19 cellular contexts compared by ENCODE assay signal in the genomic region with DNA sequence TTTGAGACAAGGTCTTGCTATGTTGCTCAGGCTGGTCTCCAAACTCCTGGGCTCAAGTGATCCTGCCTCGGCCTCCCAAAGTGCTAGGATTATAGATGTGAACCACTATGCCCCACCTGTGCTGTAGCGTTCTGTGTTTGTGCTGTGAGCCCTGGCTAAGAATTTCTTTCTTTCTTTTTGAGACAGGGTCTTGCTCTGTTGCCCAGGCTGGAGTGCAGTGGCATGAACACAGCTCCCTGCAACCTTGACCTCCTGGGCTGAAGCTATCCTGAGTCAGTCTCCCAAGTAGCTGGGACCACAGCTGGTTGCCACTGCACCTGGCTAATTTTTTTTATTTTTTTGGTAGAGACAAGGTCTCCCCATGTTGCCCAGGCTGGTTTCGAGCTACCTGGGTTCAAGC. TPM values are rescaled to one million over a fixed set of nuclear protein-coding genes. Genes with fewer than 3 reads are reported as not detected.
"Had no signal": no experiment of that assay in that cellular context is flagged by ENCODE, and none has a peak within 500 bp of the region (broad histone marks: within the 10 kb centered on the region; RNA-seq: fewer than 3 reads in every experiment).

No MANE protein-coding gene starts in this region.

- ATAC-seq: activated T-helper 17 cell treated with anti-CD3 and anti-CD28 coated beads, Interleukin-2, amount 50 U/mL, for 72 hours had no signal

- DNase-seq: activated CD4-positive, alpha-beta T cell treated with anti-CD3 and anti-CD28 coated beads, Interleukin-2, amount 10 ng/mL, durations not matched to agents 7 days and 5 days; activated naive CD4-positive, alpha-beta T cell treated with anti-CD3 and anti-CD28 coated beads, Interleukin-2, amount 10 ng/mL, durations not matched to agents 7 days and 5 days; activated T-cell treated with anti-CD3 and anti-CD28 coated beads for 4 hours; caudate nucleus; effector CD8-positive, alpha-beta T cell; hippocampal formation; kidney glomerular epithelial cell; mammary epithelial cell; occipital lobe; stimulated activated CD4-positive, alpha-beta T cell treated with anti-CD3 and anti-CD28 coated beads, Interleukin-4, amount 100 ng/mL, for 4 hours; T-helper 9 cell; tibial artery; WERI-Rb-1 had no signal

- H3K9me3 Mint-ChIP-seq: activated CD4-positive, alpha-beta T cell treated with anti-CD3 and anti-CD28 coated beads, Interleukin-2, amount 10 ng/mL, durations not matched to agents 7 days and 5 days; activated naive CD4-positive, alpha-beta T cell treated with anti-CD3 and anti-CD28 coated beads, Interleukin-2, amount 10 ng/mL, durations not matched to agents 7 days and 5 days; activated T-helper 17 cell treated with anti-CD3 and anti-CD28 coated beads, Interleukin-2, amount 50 U/mL, for 72 hours; nephron had no signal

- H3K4me3 Mint-ChIP-seq: activated CD4-positive, alpha-beta T cell treated with anti-CD3 and anti-CD28 coated beads, Interleukin-2, amount 10 ng/mL, durations not matched to agents 7 days and 5 days; activated naive CD4-positive, alpha-beta T cell treated with anti-CD3 and anti-CD28 coated beads, Interleukin-2, amount 10 ng/mL, durations not matched to agents 7 days and 5 days; activated T-helper 17 cell treated with anti-CD3 and anti-CD28 coated beads, Interleukin-2, amount 50 U/mL, for 72 hours; nephron had no signal

- H3K27me3 ChIP-seq: tibial artery had no signal

- H3K27ac Mint-ChIP-seq: activated CD4-positive, alpha-beta T cell treated with anti-CD3 and anti-CD28 coated beads, Interleukin-2, amount 10 ng/mL, durations not matched to agents 7 days and 5 days; activated naive CD4-positive, alpha-beta T cell treated with anti-CD3 and anti-CD28 coated beads, Interleukin-2, amount 10 ng/mL, durations not matched to agents 7 days and 5 days; activated T-helper 17 cell treated with anti-CD3 and anti-CD28 coated beads, Interleukin-2, amount 50 U/mL, for 72 hours; nephron had no signal

- H3K4me3 ChIP-seq: coronary artery, skin epidermis, tibial artery had no signal

- H3K36me3 Mint-ChIP-seq: activated naive CD4-positive, alpha-beta T cell treated with anti-CD3 and anti-CD28 coated beads, Interleukin-2, amount 10 ng/mL, durations not matched to agents 7 days and 5 days had no signal

- H3K27me3 Mint-ChIP-seq: activated CD4-positive, alpha-beta T cell treated with anti-CD3 and anti-CD28 coated beads, Interleukin-2, amount 10 ng/mL, durations not matched to agents 7 days and 5 days; activated T-helper 17 cell treated with anti-CD3 and anti-CD28 coated beads, Interleukin-2, amount 50 U/mL, for 72 hours had no signal

- H3K36me3 ChIP-seq: tibial artery, WERI-Rb-1 had no signal

- H3K9me3 ChIP-seq: tibial artery had no signal

- H3K4me1 Mint-ChIP-seq: activated CD4-positive, alpha-beta T cell treated with anti-CD3 and anti-CD28 coated beads, Interleukin-2, amount 10 ng/mL, durations not matched to agents 7 days and 5 days; activated naive CD4-positive, alpha-beta T cell treated with anti-CD3 and anti-CD28 coated beads, Interleukin-2, amount 10 ng/mL, durations not matched to agents 7 days and 5 days; activated T-helper 17 cell treated with anti-CD3 and anti-CD28 coated beads, Interleukin-2, amount 50 U/mL, for 72 hours; nephron had no signal

- H3K4me1 ChIP-seq: tibial artery had no signal

- H3K27ac ChIP-seq: coronary artery, tibial artery, WERI-Rb-1 had no signal

RNA-seq across cellular contexts. Expression of gene AGR2, which starts 39.9 kb away (rescaled TPM):
- total RNA-seq: activated CD4-positive, alpha-beta T cell treated with anti-CD3 and anti-CD28 coated beads, Interleukin-2, amount 10 ng/mL, durations not matched to agents 7 days and 5 days; activated CD8-positive, alpha-beta memory T cell treated with anti-CD3 and anti-CD28 coated beads for 36 hours; activated T-helper 17 cell treated with anti-CD3 and anti-CD28 coated beads, Interleukin-2, amount 50 U/mL, for 72 hours; SK-MEL-5 had no signal
